In genomic region chrX:1322393-1322792, GRCh38 we compare ENCODE assay signal across 19 cellular contexts. TPM values are rescaled to one million over a fixed set of nuclear protein-coding genes. Genes with fewer than 3 reads are reported as not detected.
DNase-seq lines count a peak whose midpoint lies in the region; ATAC-seq, FAIRE-seq and TF ChIP-seq lines count a peak whose summit lies in the region.
"Had no signal": no experiment of that assay in that cellular context is flagged by ENCODE, and none has a peak within 500 bp of the region (broad histone marks: within the 10 kb centered on the region; RNA-seq: fewer than 3 reads in every experiment).

No MANE protein-coding gene starts in this region.

- H3K9me3 ChIP-seq in kidney (ENCODE audit: control insufficient read depth in 1 of 2, low read length in 2 of 2): no peaks in the 10 kb centered on the region
- H3K9me3 ChIP-seq: ascending aorta, neutrophil, right lobe of liver had no signal

- H3K4me3 ChIP-seq in kidney (ENCODE audit: low read length in 2 of 2): no peak overlapping the region
- H3K4me3 ChIP-seq: ascending aorta, right lobe of liver had no signal

- DNase-seq in NOMO-1 (lab: John Stamatoyannopoulos, UW; ENCODE audit: unreplicated experiment in 2 of 2) (peak; percentile 26 to 41), NOMO-1 treated with dmso at 0.1 percent for 144 hours (lab: John Stamatoyannopoulos, UW; ENCODE audit: unreplicated experiment) (no peak), ELR (ENCODE audit: low read depth) (peak; percentile 40), WTC11 (ENCODE audit: low spot score) (no peak), kidney (peak; percentile 14), T-cell (no peak), globus pallidus (ENCODE audit: low spot score) (no peak), activated gamma-delta T cell (lab: John Stamatoyannopoulos, UW) (no peak)
- DNase-seq: 8988T; CD4-positive, CD25-positive, alpha-beta regulatory T cell; DMS79; NCI-H2081 treated with DMSO at 0.1 percent for 48 hours; right lobe of liver had no signal

- POLR2A ChIA-PET in WTC11 (lab: Charles Lee): no interaction called here
- POLR2A ChIA-PET in T-cell (lab: Charles Lee): no interaction called here

- H3K27ac ChIP-seq in kidney (ENCODE audit: low read depth in 2 of 2, low read length in 2 of 2): no peak overlapping the region
- H3K27ac ChIP-seq: ascending aorta, epithelial cell of prostate, neutrophil, right lobe of liver had no signal

- H3K27me3 Mint-ChIP-seq in WTC11 (ENCODE audit: low read depth): no peaks in the 10 kb centered on the region; the same call in 1 of the 2 replicates
- peaks cover 9 to 14% of the 10 kb centered on the region in 2 donors for H3K27me3 Mint-ChIP-seq in T-cell

- no peak for ATAC-seq in WTC11
- no peak for ATAC-seq in T-cell (replicated peaks in 1 of 4)

- H3K4me1 ChIP-seq in kidney (ENCODE audit: control insufficient read depth in 1 of 2, insufficient read depth in 1 of 2, low read depth in 1 of 2, low read length in 2 of 2): no peaks in the 10 kb centered on the region
- H3K4me1 ChIP-seq: ascending aorta, right lobe of liver had no signal

- H3K4me3 Mint-ChIP-seq in WTC11 (no peak overlapping the region), T-cell (no peak overlapping the region)
- H3K4me3 Mint-ChIP-seq: CD4-positive, CD25-positive, alpha-beta regulatory T cell; memory B cell had no signal

- FAIRE-seq in kidney (lab: Jason Lieb, UNC): no peak
- FAIRE-seq: colon had no signal

- H3K9ac ChIP-seq in kidney (ENCODE audit: low read length in 2 of 2): no peak overlapping the region

- H3K36me3 Mint-ChIP-seq in WTC11: no peaks in the 10 kb centered on the region
- no peaks in the 10 kb centered on the region for H3K36me3 Mint-ChIP-seq in T-cell
- H3K36me3 Mint-ChIP-seq: CD4-positive, CD25-positive, alpha-beta regulatory T cell had no signal

- TF ChIP-seq CTCF in WTC11 (IDR thresholded peaks at IDR 0.05) (no peak), kidney (IDR thresholded peaks at IDR 0.05; ENCODE audit: borderline replicate concordance, extremely low read depth, insufficient read depth) (no peak)

- H3K27ac Mint-ChIP-seq in WTC11 (peak overlapping the region; percentile 42; the same call in 1 of the 2 replicates), T-cell (peak overlapping the region in 1 of 2 donors; percentile 39)
- H3K27ac Mint-ChIP-seq: CD4-positive, CD25-positive, alpha-beta regulatory T cell; memory B cell had no signal

- H3K9me3 Mint-ChIP-seq in WTC11 (no peaks in the 10 kb centered on the region), T-cell (no peaks in the 10 kb centered on the region)
- H3K9me3 Mint-ChIP-seq: memory B cell had no signal

- no peaks in the 10 kb centered on the region for H3K36me3 ChIP-seq in kidney (ENCODE audit: control insufficient read depth in 1 of 2, insufficient read depth in 2 of 2, low read length in 2 of 2)
- H3K36me3 ChIP-seq: ascending aorta, right lobe of liver had no signal

- H3K4me1 Mint-ChIP-seq in WTC11: peaks cover 4% of the 10 kb centered on the region; the same call in 1 of the 2 replicates
- peaks cover 4 to 6% (median 4%) of the 10 kb centered on the region in 3 donors for H3K4me1 Mint-ChIP-seq in T-cell
- H3K4me1 Mint-ChIP-seq: memory B cell had no signal

- intact Hi-C loops in kidney (cut with DNase I): no loop called here

- CTCF ChIA-PET in WTC11 (lab: Charles Lee) (no interaction called here), T-cell (lab: Charles Lee) (no interaction called here)

TF ChIP-seq in WTC11, 78 proteins besides CTCF, POLR2A, EP300 and RAD21 (continues in another document):
- no peak for TF ChIP-seq ZNF416 (CRISPR knock-in tag; IDR thresholded peaks at IDR 0.05)
- TF ChIP-seq, protein P1, sequence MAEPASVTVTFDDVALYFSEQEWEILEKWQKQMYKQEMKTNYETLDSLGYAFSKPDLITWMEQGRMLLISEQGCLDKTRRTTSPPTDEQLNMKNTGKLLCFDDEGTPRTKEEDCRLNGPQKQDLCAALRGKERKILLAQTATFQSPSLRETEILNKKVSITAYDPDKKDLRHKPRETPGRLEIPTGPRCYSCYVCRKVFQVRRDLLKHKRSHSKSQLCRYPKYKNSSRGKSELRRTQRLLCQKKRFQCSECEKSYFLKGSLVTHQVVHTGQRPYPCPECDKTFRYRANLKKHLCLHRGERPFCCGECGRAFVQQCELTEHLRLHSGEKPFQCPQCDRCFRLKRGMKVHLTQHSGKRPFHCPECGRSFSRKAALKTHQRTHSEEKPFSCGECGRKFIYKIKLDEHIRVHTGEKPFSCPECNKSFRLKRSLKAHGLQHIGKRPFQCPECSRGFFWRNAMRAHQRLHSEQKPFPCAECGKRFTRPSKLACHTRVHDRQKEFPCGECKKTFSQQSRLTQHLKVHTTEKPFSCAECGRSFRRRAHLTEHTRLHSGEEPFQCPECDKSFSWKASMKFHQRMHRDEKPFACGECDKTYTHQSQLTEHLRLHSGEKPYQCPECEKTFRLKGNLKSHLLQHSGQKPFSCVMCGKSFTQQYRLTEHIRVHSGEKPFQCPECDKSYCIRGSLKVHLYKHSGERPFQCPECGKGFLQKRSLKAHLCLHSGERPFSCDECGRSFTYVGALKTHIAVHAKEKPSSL (CRISPR knock-in tag; conservative IDR thresholded peaks at IDR 0.05): no peak
- TF ChIP-seq, protein P2, sequence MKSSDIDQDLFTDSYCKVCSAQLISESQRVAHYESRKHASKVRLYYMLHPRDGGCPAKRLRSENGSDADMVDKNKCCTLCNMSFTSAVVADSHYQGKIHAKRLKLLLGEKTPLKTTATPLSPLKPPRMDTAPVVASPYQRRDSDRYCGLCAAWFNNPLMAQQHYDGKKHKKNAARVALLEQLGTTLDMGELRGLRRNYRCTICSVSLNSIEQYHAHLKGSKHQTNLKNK (CRISPR knock-in tag; IDR thresholded peaks at IDR 0.05): no peak
- TF ChIP-seq ZSCAN18 (CRISPR knock-in tag; IDR thresholded peaks at IDR 0.05): no peak
- TF ChIP-seq ZNF396 (CRISPR knock-in tag; IDR thresholded peaks at IDR 0.05; ENCODE audit: borderline replicate concordance): no peak
- TF ChIP-seq NR1H2 (CRISPR knock-in tag; IDR thresholded peaks at IDR 0.05): no peak
- no peak for TF ChIP-seq HMGA2 (CRISPR knock-in tag; IDR thresholded peaks at IDR 0.05)
- TF ChIP-seq ZNF317 (CRISPR knock-in tag; IDR thresholded peaks at IDR 0.05; ENCODE audit: borderline replicate concordance, low read depth): no peak
- TF ChIP-seq GABPB1 (CRISPR knock-in tag; IDR thresholded peaks at IDR 0.05): no peak
- no peak for TF ChIP-seq SOX15 (CRISPR knock-in tag; IDR thresholded peaks at IDR 0.05)
- TF ChIP-seq ZNF138 (CRISPR knock-in tag; conservative IDR thresholded peaks at IDR 0.05): no peak
- no peak for TF ChIP-seq CDX4 (CRISPR knock-in tag; IDR thresholded peaks at IDR 0.05; ENCODE audit: borderline replicate concordance)
- TF ChIP-seq MLX (CRISPR knock-in tag; IDR thresholded peaks at IDR 0.05): no peak
- no peak for TF ChIP-seq SMAD4 (CRISPR knock-in tag; IDR thresholded peaks at IDR 0.05)
- no peak for TF ChIP-seq CREB1 (CRISPR knock-in tag; IDR thresholded peaks at IDR 0.05)
- TF ChIP-seq ATF1 (CRISPR knock-in tag; IDR thresholded peaks at IDR 0.05): no peak
- TF ChIP-seq NFE2L1 (CRISPR knock-in tag; IDR thresholded peaks at IDR 0.05): no peak

RNA-seq across cellular contexts. Expression of gene IL3RA, which starts 14.2 kb away (rescaled TPM):
- 0.26 to 0.48 TPM in 2 of 3 replicates, not detected in the other for total RNA-seq in WTC11 (2021)
- total RNA-seq in kidney: 4.6 TPM
- 10.2 TPM for polyA plus RNA-seq in kidney (ENCODE audit: insufficient read depth, low read depth, low replicate concordance)
- under 1 TPM; 0.16 to 0.75 (median 0.35) TPM for total RNA-seq in T-cell

RNA-seq across cellular contexts. Expression of gene CSF2RA, which starts 53.8 kb away (rescaled TPM):
- total RNA-seq in WTC11 (2021) (1.2 to 3.0 TPM (median 2.4 TPM) in 3 replicates), kidney (15.5 TPM), T-cell (under 1 TPM in 4 of 5 donors, not detected in 1; 0.26 to 0.78 (median 0.47) TPM)
- 1.9 TPM for polyA plus RNA-seq in kidney (ENCODE audit: insufficient read depth, low read depth, low replicate concordance)
- total RNA-seq: ascending aorta; CD4-positive, CD25-positive, alpha-beta regulatory T cell; glomerular endothelial cell had no signal
- polyA plus RNA-seq: CD4-positive, CD25-positive, alpha-beta regulatory T cell had no signal

Comparison
In these comparisons a context has a peak if more than half of its experiments do, and no peak if none do; other contexts are left out.
1. DNase-seq: peak in NOMO-1 (2 of 2), ELR (single experiment) and kidney (single experiment); none in NOMO-1 treated with dmso at 0.1 percent for 144 hours (single experiment), WTC11 (single experiment), T-cell (0 of 34), globus pallidus (single experiment) and activated gamma-delta T cell (single experiment).